Comparison of ENCODE assay signal across 20 cellular contexts in genomic region chr11:117430293-117430955, GRCh38.
A peak's percentile ranks its signal among the peaks of the same experiment; 100 is the strongest.
DNase-seq lines count a peak whose midpoint lies in the region; ATAC-seq and TF ChIP-seq lines count a peak whose summit lies in the region.
"Had no signal": no experiment of that assay in that cellular context is flagged by ENCODE, and none has a peak within 500 bp of the region (broad histone marks: within the 10 kb centered on the region; RNA-seq: fewer than 3 reads in every experiment).

No MANE protein-coding gene starts in this region.

- H3K27me3 ChIP-seq in dorsolateral prefrontal cortex (no peaks in the 10 kb centered on the region), neuronal stem cell (ENCODE audit: control insufficient read depth in 3 of 3, insufficient read depth in 3 of 3, low read depth in 1 of 3, low read length in 3 of 3) (peaks cover 0 to 39% (median 3%) of the 10 kb centered on the region in 3 experiments)

- H2BK5ac ChIP-seq in neuronal stem cell (ENCODE audit: low read length): no peak overlapping the region

- no peaks in the 10 kb centered on the region for H3K79me1 ChIP-seq in neuronal stem cell (ENCODE audit: low read depth, low read length)

- no peak overlapping the region for H3K4me3 ChIP-seq in dorsolateral prefrontal cortex
- H3K4me3 ChIP-seq in neuronal stem cell (ENCODE audit: low read length in 2 of 2): no peak overlapping the region
- H3K4me3 ChIP-seq: GM23248 had no signal

- no peaks in the 10 kb centered on the region for H3K36me3 Mint-ChIP-seq in activated CD8-positive, alpha-beta memory T cell treated with anti-CD3 and anti-CD28 coated beads, Interleukin-2, amount 10 ng/mL, durations not matched to agents 7 days and 5 days
- H3K36me3 Mint-ChIP-seq: CD4-positive, CD25-positive, alpha-beta regulatory T cell had no signal

- peaks cover 3% of the 10 kb centered on the region for H3K27me3 Mint-ChIP-seq in activated CD8-positive, alpha-beta memory T cell treated with anti-CD3 and anti-CD28 coated beads, Interleukin-2, amount 10 ng/mL, durations not matched to agents 7 days and 5 days

- no peaks in the 10 kb centered on the region for H3K9me3 Mint-ChIP-seq in activated CD8-positive, alpha-beta memory T cell treated with anti-CD3 and anti-CD28 coated beads, Interleukin-2, amount 10 ng/mL, durations not matched to agents 7 days and 5 days (ENCODE audit: low read depth)
- H3K9me3 Mint-ChIP-seq: CD4-positive, CD25-positive, alpha-beta regulatory T cell had no signal

- H2BK120ac ChIP-seq in neuronal stem cell (ENCODE audit: low read depth, low read length): no peak overlapping the region

- H3K23ac ChIP-seq in neuronal stem cell (ENCODE audit: low read depth, low read length, poor library complexity): peak overlapping the region; percentile 13

- peaks cover 9 to 15% of the 10 kb centered on the region in 2 donors for H3K4me1 ChIP-seq in neuronal stem cell (ENCODE audit: control insufficient read depth in 2 of 2, insufficient read depth in 1 of 2, low read depth in 1 of 2, low read length in 2 of 2)

- peak overlapping the region; percentile 61 for H3K18ac ChIP-seq in neuronal stem cell (ENCODE audit: low read length)

- H3K27ac Mint-ChIP-seq in activated CD8-positive, alpha-beta memory T cell treated with anti-CD3 and anti-CD28 coated beads, Interleukin-2, amount 10 ng/mL, durations not matched to agents 7 days and 5 days: no peak overlapping the region

- H3K9ac ChIP-seq in neuronal stem cell (ENCODE audit: low read depth, low read length, poor library complexity): no peak overlapping the region
- H3K9ac ChIP-seq: GM23248 had no signal

- intact Hi-C loops in dorsolateral prefrontal cortex (cut with DNase I): no loop called here

- ATAC-seq in activated CD8-positive, alpha-beta memory T cell treated with anti-CD3 and anti-CD28 coated beads, Interleukin-2, amount 10 ng/mL, durations not matched to agents 7 days and 5 days: peak; percentile 37
- ATAC-seq: Panc1 had no signal

- H3K4ac ChIP-seq in neuronal stem cell (ENCODE audit: low read length): no peak overlapping the region

- no peak overlapping the region for H2BK15ac ChIP-seq in neuronal stem cell (ENCODE audit: low read length)

- CTCF ChIA-PET in activated CD8-positive, alpha-beta memory T cell treated with anti-CD3 and anti-CD28 coated beads, Interleukin-2, amount 10 ng/mL, durations not matched to agents 7 days and 5 days (lab: Charles Lee): interaction anchor here (1.5 kb wide), 1 partner anchor 377 kb away, joined by 5 read pairs; no protein-coding TSS in a partner anchor

- peaks cover 11% of the 10 kb centered on the region for H3K4me1 Mint-ChIP-seq in activated CD8-positive, alpha-beta memory T cell treated with anti-CD3 and anti-CD28 coated beads, Interleukin-2, amount 10 ng/mL, durations not matched to agents 7 days and 5 days

- no peak overlapping the region for H2AFZ ChIP-seq in neuronal stem cell (ENCODE audit: low read length)
- H2AFZ ChIP-seq: GM23248 had no signal

- H2AK5ac ChIP-seq in neuronal stem cell (ENCODE audit: low read depth, low read length): no peak overlapping the region

- WGBS in neuronal stem cell (ENCODE audit: extremely low coverage in 2 of 2, insufficient read length in 2 of 2, insufficient replicate concordance in 1 of 2), 2 donors: no CpG with 5 or more reads among the region's 15 CpGs

- H3K27ac ChIP-seq in dorsolateral prefrontal cortex (peak overlapping the region in 50 of 59 donors; percentile 2 to 86 (median 62)), neuronal stem cell (replicated peaks; ENCODE audit: low read length) (no peak overlapping the region)
- H3K27ac ChIP-seq: GM23248 had no signal

- no peak overlapping the region for H3K14ac ChIP-seq in neuronal stem cell (ENCODE audit: low read length)

- H3K4me3 Mint-ChIP-seq in activated CD8-positive, alpha-beta memory T cell treated with anti-CD3 and anti-CD28 coated beads, Interleukin-2, amount 10 ng/mL, durations not matched to agents 7 days and 5 days: no peak overlapping the region
- H3K4me3 Mint-ChIP-seq: CD4-positive, CD25-positive, alpha-beta regulatory T cell had no signal

- H4K8ac ChIP-seq in neuronal stem cell (ENCODE audit: low read depth, low read length): no peak overlapping the region

- H3K36me3 ChIP-seq in neuronal stem cell (replicated peaks in 1 of 2; ENCODE audit: control insufficient read depth in 2 of 2, insufficient read depth in 2 of 2, low read length in 2 of 2): no peaks in the 10 kb centered on the region

- no peak overlapping the region for H3K4me2 ChIP-seq in neuronal stem cell (ENCODE audit: insufficient read depth, low read length, poor library complexity, severe bottlenecking)

- DNase-seq in activated CD8-positive, alpha-beta memory T cell treated with anti-CD3 and anti-CD28 coated beads, Interleukin-2, amount 10 ng/mL, durations not matched to agents 7 days and 5 days: no peak
- DNase-seq in activated CD8-positive, alpha-beta memory T cell treated with anti-CD3 and anti-CD28 coated beads for 24 hours: no peak
- peak in 1 of 10 donors; percentile 21 for DNase-seq in dorsolateral prefrontal cortex
- DNase-seq in neuronal stem cell (ENCODE audit: low spot score): no peak
- no peak for DNase-seq in central memory CD4-positive, alpha-beta T cell
- DNase-seq in NCI-H1694 (lab: John Stamatoyannopoulos, UW): no peak
- no peak for DNase-seq in activated T-cell treated with anti-CD3 and anti-CD28 coated beads, Interleukin-2, amount 50 U/mL, for 48 hours
- no peak for DNase-seq in foreskin melanocyte
- DNase-seq: 8988T; CD4-positive, CD25-positive, alpha-beta regulatory T cell; COR-L47; DMS 273 treated with DMSO at 0.1 percent for 48 hours; DND-41; GM23248; HCEC 1CT; IMR-90; NCI-H1930; NCI-H226; NCI-H524 treated with DMSO at 0.1 percent for 48 hours had no signal

- no peak overlapping the region for H2BK12ac ChIP-seq in neuronal stem cell (ENCODE audit: low read length)

- H4K91ac ChIP-seq in neuronal stem cell (ENCODE audit: low read depth, low read length, poor library complexity): no peak overlapping the region

- no peak for TF ChIP-seq CTCF in dorsolateral prefrontal cortex (IDR thresholded peaks at IDR 0.05 in 54 of 56, conservative IDR thresholded peaks at IDR 0.05 in 2 of 56; ENCODE audit: low read depth in 1 of 56, partially characterized antibody in 56 of 56)

- H3K9me3 ChIP-seq in neuronal stem cell (replicated peaks in 1 of 2; ENCODE audit: control insufficient read depth in 2 of 2, insufficient read depth in 1 of 2, low read depth in 1 of 2, low read length in 2 of 2): no peaks in the 10 kb centered on the region
